Comparison of ENCODE assay signal across 11 cellular contexts in the genomic region with DNA sequence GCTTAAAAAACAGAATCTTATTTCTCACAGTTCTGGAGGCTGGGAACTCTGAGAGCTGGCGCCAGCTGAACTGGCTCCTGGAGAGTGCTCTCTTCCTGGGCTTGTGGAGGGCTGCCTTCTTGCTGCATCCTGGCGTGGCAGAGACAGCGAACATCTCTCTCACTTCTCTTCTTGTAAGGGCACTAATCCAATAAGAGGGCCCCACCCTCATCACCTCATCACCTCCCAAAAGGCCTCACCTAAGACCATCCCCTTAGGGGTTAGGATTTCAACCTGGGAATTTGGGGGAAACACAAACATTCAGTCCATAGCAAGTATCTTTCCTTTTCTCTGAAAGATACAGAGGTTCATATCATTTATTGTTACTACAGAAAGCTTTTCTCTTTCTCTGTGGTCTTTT. TPM values are rescaled to one million over a fixed set of nuclear protein-coding genes. Genes with fewer than 3 reads are reported as not detected.
"Had no signal": no experiment of that assay in that cellular context is flagged by ENCODE, and none has a peak within 500 bp of the region (broad histone marks: within the 10 kb centered on the region; RNA-seq: fewer than 3 reads in every experiment).

No MANE protein-coding gene starts in this region.

- H3K4me3 ChIP-seq: GM23248, HAP-1, K562 had no signal

- H3K9me3 ChIP-seq: HAP-1 had no signal

- H3K9me3 Mint-ChIP-seq: HFFc6 had no signal

- FAIRE-seq: K562 had no signal

- ATAC-seq: HCT116, K562 had no signal

- H3K9ac ChIP-seq: GM23248 had no signal

- H3K4me3 Mint-ChIP-seq: HFFc6 had no signal

- DNase-seq: GM23248, GOT3, H7, HFFc6, IMR-90 had no signal

- H3K4me1 ChIP-seq: HAP-1 had no signal

- H3K36me3 ChIP-seq: HAP-1 had no signal

- H3K27ac Mint-ChIP-seq: HFFc6 had no signal

- H3K27ac ChIP-seq: GM23248, HL-60 had no signal

- H2AFZ ChIP-seq: GM23248 had no signal

RNA-seq across cellular contexts. Expression of a gene that starts 23.9 kb away (rescaled TPM):
- total RNA-seq: GM23248, H4, H7, HFFc6, HT1080, IMR-90, K562 had no signal
- polyA plus RNA-seq: GM23248, IMR-90 had no signal
